In the genomic region with DNA sequence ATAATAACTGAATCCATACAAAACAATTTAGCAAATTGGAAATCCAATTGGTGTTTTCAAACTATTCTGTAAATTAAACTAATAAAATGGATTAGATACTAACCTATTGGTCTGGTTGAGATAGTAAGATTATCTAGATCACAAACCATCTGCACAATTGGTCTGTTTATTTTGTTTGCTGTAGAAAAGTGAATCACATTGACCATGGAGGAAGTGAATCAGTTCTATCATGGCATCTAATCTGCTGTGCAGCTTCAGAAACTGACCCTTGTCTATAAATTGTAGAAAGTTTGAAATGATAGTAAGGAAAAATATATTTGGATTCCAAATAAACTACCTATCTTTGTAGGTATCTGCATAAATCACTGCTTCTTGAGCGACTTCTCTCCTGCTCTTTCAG, we compare ENCODE assay signal across 21 cellular contexts.
"Had no signal": no experiment of that assay in that cellular context is flagged by ENCODE, and none has a peak within 500 bp of the region (broad histone marks: within the 10 kb centered on the region; RNA-seq: fewer than 3 reads in every experiment).

No MANE protein-coding gene starts in this region.

- H3K4me3 ChIP-seq: adrenal gland, hepatocyte, left ventricle myocardium inferior, thyroid gland, uterus had no signal

- ATAC-seq: activated T-cell treated with anti-CD3 and anti-CD28 coated beads, Interleukin-2, amount 50 U/mL, for 4 hours; natural killer cell; stimulated activated memory B cell treated with anti-CD40 and anti-IgM and Interleukin-4, amounts not matched to agents 10 μg/mL and 1 μg/mL and 100 μg/mL, for 72 hours; T-helper 17 cell; WTC11 had no signal

- H3K36me3 ChIP-seq: adrenal gland, brain microvascular endothelial cell, left ventricle myocardium inferior, neutrophil, thyroid gland, uterus had no signal

- H3K4me1 ChIP-seq: adrenal gland, left ventricle myocardium inferior, thyroid gland, uterus had no signal

- H3K27ac ChIP-seq: adrenal gland, brain microvascular endothelial cell, epithelial cell of prostate, hepatocyte, left ventricle myocardium inferior, neutrophil, thyroid gland, uterus had no signal

- H3K9me3 ChIP-seq: adrenal gland, left ventricle myocardium inferior, neutrophil, thyroid gland, uterus had no signal

- DNase-seq: activated CD4-positive, alpha-beta memory T cell treated with anti-CD3 and anti-CD28 coated beads, Interleukin-2, amount 10 ng/mL, durations not matched to agents 7 days and 5 days; activated CD4-positive, alpha-beta T cell treated with anti-CD3 and anti-CD28 coated beads for 4 hours; activated effector memory CD4-positive, alpha-beta T cell treated with Interleukin-2 at 50 U/mL for 16 hours; activated T-cell treated with anti-CD3 and anti-CD28 coated beads, Interleukin-2, amount 50 U/mL, for 4 hours; adrenal gland; brain microvascular endothelial cell; cerebellar nuclear complex; effector memory CD4-positive, alpha-beta T cell; kidney; left ventricle myocardium inferior; mesendoderm; natural killer cell; stimulated activated CD4-positive, alpha-beta T cell treated with anti-CD3 and anti-CD28 coated beads, Interleukin-2, amount 100 ng/mL, for 48 hours; T-helper 17 cell; thyroid gland; uterus had no signal

- H3K27me3 ChIP-seq: adrenal gland, brain microvascular endothelial cell, hepatocyte, neutrophil, thyroid gland, uterus had no signal
